ENCODE assay signal across 20 cellular contexts in the genomic region with DNA sequence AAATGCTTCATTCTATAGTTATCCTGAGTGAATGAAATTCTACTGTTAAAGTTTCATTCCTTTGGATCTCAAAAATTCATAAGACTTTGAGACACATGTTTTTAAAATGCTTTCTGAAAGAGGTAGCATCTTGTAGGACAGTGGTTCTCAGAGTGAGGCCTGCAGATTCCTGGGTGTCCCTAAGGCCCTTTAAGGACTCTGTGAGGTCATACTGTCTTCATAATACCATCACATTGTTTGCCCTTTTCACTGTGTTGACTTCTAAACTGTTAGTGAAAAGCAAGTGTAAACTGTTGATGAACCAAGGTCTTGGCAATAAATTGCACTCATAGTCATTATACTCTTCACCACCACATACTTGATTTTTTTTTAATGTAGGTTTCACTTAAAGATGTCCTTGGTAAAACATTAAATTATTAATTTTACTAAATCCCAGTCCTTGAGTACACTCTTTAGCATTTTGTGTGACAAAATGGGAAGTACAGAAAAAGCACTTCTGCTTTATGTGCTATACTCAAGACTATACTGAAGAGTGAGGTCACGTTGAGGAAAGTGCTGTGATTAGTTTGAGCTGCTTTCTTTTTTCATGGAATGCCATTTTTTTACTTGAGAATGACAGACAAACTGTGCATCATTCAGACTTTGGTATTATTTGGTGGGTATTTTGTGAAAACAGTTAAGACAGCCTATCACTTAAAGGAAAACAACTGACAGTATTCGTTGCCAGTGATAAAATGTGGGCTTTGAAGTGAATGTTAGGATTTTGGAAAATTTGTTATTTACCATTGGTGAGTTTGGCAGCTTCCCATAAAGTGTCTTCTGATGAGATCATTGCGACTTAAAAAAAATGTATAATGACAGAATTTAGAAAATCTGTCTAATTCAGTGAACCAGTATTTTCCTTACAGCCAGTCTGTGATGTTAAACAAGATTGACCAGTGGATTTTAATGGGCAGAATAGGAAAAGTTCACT.
DNase-seq lines count a peak whose midpoint lies in the region; ATAC-seq, FAIRE-seq and TF ChIP-seq lines count a peak whose summit lies in the region.
"Had no signal": no experiment of that assay in that cellular context is flagged by ENCODE, and none has a peak within 500 bp of the region (broad histone marks: within the 10 kb centered on the region; RNA-seq: fewer than 3 reads in every experiment).

No MANE protein-coding gene starts in this region.

- H3K9me3 ChIP-seq in GM12878 (replicated peaks; ENCODE audit: control insufficient read depth, insufficient read depth, low read length), result no peaks in the 10 kb centered on the region
- H3K9me3 ChIP-seq: BE2C had no signal

- no peak overlapping the region for H3K4me3 Mint-ChIP-seq in naive B cell
- H3K4me3 Mint-ChIP-seq: activated CD4-positive, alpha-beta T cell treated with anti-CD3 and anti-CD28 coated beads, Interleukin-2, amount 10 ng/mL, durations not matched to agents 24 days and 14 days; neural crest cell; T-helper 2 cell treated with Interferon-gamma antibody and Interleukin-4, amounts not matched to agents 5 μg/mL and 100 μg/mL, for 36 hours had no signal

- intact Hi-C loops in GM12878 (cut with micrococcal nuclease; ENCODE audit: unreplicated experiment) (no loop called here), left ventricle myocardium superior (cut with micrococcal nuclease) (no loop called here)

- RAD21 ChIA-PET in GM12878 (lab: Charles Lee; ENCODE audit: unreplicated experiment), result no interaction called here

- 66% methylated on average over 3 of the region's 3 CpGs for WGBS in GM12878 (ENCODE audit: insufficient coverage, insufficient replicate concordance, low lambda C conversion rate, missing lambda C conversion rate)

- no peak for TF ChIP-seq CTCF in GM12878 (IDR thresholded peaks at IDR 0.05 in 2 of 3, conservative IDR thresholded peaks at IDR 0.05 in 1 of 3; ENCODE audit: control insufficient read depth in 2 of 3, extremely low read depth in 1 of 3, insufficient read depth in 1 of 3, low read depth in 3 of 3, low read length in 3 of 3)

- no peak overlapping the region for H3K27ac ChIP-seq in GM12878 (ENCODE audit: control insufficient read depth, insufficient read depth)

- no peak for TF ChIP-seq RAD21 in GM12878 (IDR thresholded peaks at IDR 0.05; ENCODE audit: insufficient read depth, low read depth, low read length)

- TF ChIP-seq POLR2A in GM12878 (IDR thresholded peaks at IDR 0.05; ENCODE audit: low read depth, low read length), result no peak

- H3K79me2 ChIP-seq in GM12878 (ENCODE audit: control insufficient read depth, insufficient read depth, low read length), result no peaks in the 10 kb centered on the region; the same call in 1 of the 2 replicates

- H3K4me2 ChIP-seq in GM12878 (ENCODE audit: control insufficient read depth, insufficient read depth), result no peak overlapping the region

- ATAC-seq in GM12878, result no peak
- ATAC-seq in naive B cell (ENCODE audit: low read depth in 2 of 2), result peak; percentile 60 to 77
- ATAC-seq in left ventricle myocardium superior, result no peak
- no peak for ATAC-seq in HG03342 (IDR thresholded peaks at IDR 0.05; ENCODE audit: unreplicated experiment)
- ATAC-seq: right cardiac atrium had no signal

- no peak overlapping the region for H3K9ac ChIP-seq in GM12878 (ENCODE audit: control insufficient read depth, insufficient read depth, low read length)

- no peaks in the 10 kb centered on the region for H3K27me3 ChIP-seq in GM12878 (replicated peaks in 1 of 2; ENCODE audit: control insufficient read depth in 2 of 2, insufficient read depth in 2 of 2, low read length in 1 of 2)
- H3K27me3 ChIP-seq: BE2C had no signal

- POLR2A ChIA-PET in GM12878 (lab: Charles Lee), result no interaction called here

- H3K36me3 ChIP-seq in GM12878 (ENCODE audit: control insufficient read depth in 2 of 2, insufficient read depth in 2 of 2, low read length in 1 of 2), result peaks cover 10 to 11% of the 10 kb centered on the region in 2 experiments; a peak in 3 of 4 replicates

- peak overlapping the region in 5 of 6 donors; percentile 2 to 61 (median 49) for H3K27ac Mint-ChIP-seq in naive B cell
- H3K27ac Mint-ChIP-seq: activated CD4-positive, alpha-beta T cell treated with anti-CD3 and anti-CD28 coated beads, Interleukin-2, amount 10 ng/mL, durations not matched to agents 24 days and 14 days; T-helper 2 cell treated with Interferon-gamma antibody and Interleukin-4, amounts not matched to agents 5 μg/mL and 100 μg/mL, for 36 hours had no signal

- CTCF ChIA-PET in GM12878 (lab: Yijun Ruan, JAX), result interaction anchor here (1.0 to 2.4 kb wide), 5 partner anchors 9 to 227 kb away, joined by 3 to 8 read pairs (median 3); no protein-coding TSS in a partner anchor

- SMC1A ChIA-PET in GM12878 (lab: Charles Lee; ENCODE audit: uncharacterized antibody, unreplicated experiment), result interaction anchor here (0.6 to 1.6 kb wide), 8 partner anchors 8 to 192 kb away, joined by 3 to 6 read pairs (median 3); no protein-coding TSS in a partner anchor

- DNase-seq in EL (peak; percentile 55), MV-4-11 (lab: John Stamatoyannopoulos, UW) (peak; percentile 62), GM12878 (ENCODE audit: low read depth, low spot score) (no peak), naive B cell (no peak), left ventricle myocardium superior (no peak), iPS-NIHi7 (ENCODE audit: extremely low spot score) (no peak), NCI-H774 (lab: John Stamatoyannopoulos, UW) (no peak)
- DNase-seq: activated CD4-positive, alpha-beta T cell treated with anti-CD3 and anti-CD28 coated beads, Interleukin-2, amount 10 ng/mL, durations not matched to agents 24 days and 14 days; activated T-cell treated with anti-CD3 and anti-CD28 coated beads, Interleukin-2, amount 50 U/mL, for 1 hour; BE2C; caudate nucleus; DMS53; effector memory CD4-positive, alpha-beta T cell; NCI-H1105; right cardiac atrium; stimulated activated CD4-positive, alpha-beta T cell treated with anti-CD3 and anti-CD28 coated beads, Interleukin-2, amount 100 ng/mL, for 24 hours had no signal

- H4K20me1 ChIP-seq in GM12878 (ENCODE audit: control insufficient read depth, insufficient read depth), result no peaks in the 10 kb centered on the region

- in situ Hi-C loops in GM12878 (cut with MboI), result no loop called here

- H2AFZ ChIP-seq in GM12878 (ENCODE audit: control insufficient read depth, low read depth, low read length), result no peak overlapping the region

- no peak overlapping the region for H3K4me3 ChIP-seq in GM12878
- H3K4me3 ChIP-seq: lung had no signal

- H3K4me1 ChIP-seq in GM12878 (ENCODE audit: control insufficient read depth, insufficient read depth, low read length), result no peaks in the 10 kb centered on the region

- no peaks in the 10 kb centered on the region for H3K9me3 Mint-ChIP-seq in naive B cell
- H3K9me3 Mint-ChIP-seq: activated CD4-positive, alpha-beta T cell treated with anti-CD3 and anti-CD28 coated beads, Interleukin-2, amount 10 ng/mL, durations not matched to agents 24 days and 14 days; neural crest cell; T-helper 2 cell treated with Interferon-gamma antibody and Interleukin-4, amounts not matched to agents 5 μg/mL and 100 μg/mL, for 36 hours had no signal

- no peak for FAIRE-seq in GM12878 (lab: Jason Lieb, UNC)

- no TSS peak for BruUV-seq in GM12878 (replicated peaks; lab: Mats Ljungman, UMichigan)

- H3K27me3 Mint-ChIP-seq in naive B cell, result no peaks in the 10 kb centered on the region
- H3K27me3 Mint-ChIP-seq: activated CD4-positive, alpha-beta T cell treated with anti-CD3 and anti-CD28 coated beads, Interleukin-2, amount 10 ng/mL, durations not matched to agents 24 days and 14 days had no signal

- no peak for TF ChIP-seq EP300 in GM12878 (IDR thresholded peaks at IDR 0.05; ENCODE audit: borderline replicate concordance in 1 of 2, control insufficient read depth in 1 of 2, low read depth in 2 of 2, low read length in 2 of 2)

- peaks cover 15 to 17% of the 10 kb centered on the region in 2 donors for H3K36me3 Mint-ChIP-seq in naive B cell

- peaks cover 9 to 20% (median 14%) of the 10 kb centered on the region in 3 donors for H3K4me1 Mint-ChIP-seq in naive B cell
- H3K4me1 Mint-ChIP-seq: neural crest cell had no signal

TF ChIP-seq in GM12878, 131 proteins besides CTCF, POLR2A, EP300 and RAD21:
- TF ChIP-seq PML (IDR thresholded peaks at IDR 0.05; ENCODE audit: low read length), result no peak
- TF ChIP-seq SPI1 (IDR thresholded peaks at IDR 0.05; ENCODE audit: borderline replicate concordance, insufficient read depth, low read depth, low read length), result peak; percentile 60; the same call in 1 of the 2 replicates

Comparison
In these comparisons a context has a peak if more than half of its experiments do, and no peak if none do; other contexts are left out.
1. DNase-seq: peak in EL (single experiment) and MV-4-11 (single experiment); none in GM12878 (single experiment), naive B cell (single experiment), left ventricle myocardium superior (single experiment), iPS-NIHi7 (single experiment) and NCI-H774 (single experiment).
2. ATAC-seq: peak in naive B cell (2 of 2); none in GM12878 (single experiment), left ventricle myocardium superior (single experiment) and HG03342 (single experiment).